ENCODE assay signal across 8 cellular contexts in genomic region chr18:62324917-62325805, GRCh38. TPM values are rescaled to one million over a fixed set of nuclear protein-coding genes. Genes with fewer than 3 reads are reported as not detected.
DNase-seq lines count a peak whose midpoint lies in the region; ATAC-seq and TF ChIP-seq lines count a peak whose summit lies in the region.

TSS of gene TNFRSF11A (plus strand) at chr18:62325310. CDS start at chr18:62325353, 43 bp downstream.

- H3K4me1 ChIP-seq in fibroblast of lung (ENCODE audit: control insufficient read depth, extremely low read depth, insufficient read depth, low read length) = peaks cover 6% of the 10 kb centered on the region
- H3K4me1 ChIP-seq in aorta (ENCODE audit: control insufficient read depth in 1 of 2, insufficient read depth in 2 of 2, low read length in 2 of 2) = no peaks in the 10 kb centered on the region

- TF ChIP-seq CTCF in fibroblast of lung (conservative IDR thresholded peaks at IDR 0.05 in 1 of 2, IDR thresholded peaks at IDR 0.05 in 1 of 2; ENCODE audit: low read depth in 1 of 2, low read length in 2 of 2) (no peak), omental fat pad (IDR thresholded peaks at IDR 0.05) (no peak)

- H4K20me1 ChIP-seq in fibroblast of lung (ENCODE audit: control insufficient read depth, extremely low read depth, insufficient read depth, low read length) = peaks cover 2% of the 10 kb centered on the region

- peak; percentile 80 for DNase-seq in NCI-H748 (lab: John Stamatoyannopoulos, UW; ENCODE audit: unreplicated experiment)
- no peak for DNase-seq in NCI-H748 treated with DMSO at 0.1 percent for 48 hours (lab: John Stamatoyannopoulos, UW)
- DNase-seq in NCI-H460 (ENCODE audit: extremely low read depth, low read depth) = peak; percentile 32
- peak; percentile 69 for DNase-seq in activated T-cell treated with anti-CD3 and anti-CD28 coated beads for 48 hours (ENCODE audit: low read depth)
- no peak for DNase-seq in fibroblast of lung (ENCODE audit: low read depth in 2 of 2)
- DNase-seq in omental fat pad (ENCODE audit: low spot score) = no peak
- peak in 1 of 2 donors; percentile 52 for DNase-seq in aorta

- intact Hi-C loops in aorta (cut with DNase I) = no loop called here

- H3K27ac ChIP-seq in fibroblast of lung (ENCODE audit: insufficient read depth, low read length) (no peak within 1 kb of the TSS), aorta (ENCODE audit: low read depth in 1 of 2, low read length in 2 of 2) (no peak within 1 kb of the TSS)

- no peaks in the 10 kb centered on the region for H3K9me3 ChIP-seq in fibroblast of lung (ENCODE audit: control insufficient read depth, insufficient read depth, low read depth, low read length)
- H3K9me3 ChIP-seq in aorta (ENCODE audit: control insufficient read depth, low read length) = no peaks in the 10 kb centered on the region

- peaks cover 49% of the 10 kb centered on the region for H3K27me3 ChIP-seq in fibroblast of lung (ENCODE audit: control insufficient read depth, insufficient read depth, low read length)
- no peaks in the 10 kb centered on the region for H3K27me3 ChIP-seq in aorta (ENCODE audit: control insufficient read depth in 1 of 2, insufficient read depth in 2 of 2, low read length in 1 of 2)

- peak within 1 kb of the TSS; percentile 86 for H3K4me2 ChIP-seq in fibroblast of lung (ENCODE audit: extremely low read depth, insufficient read depth, low read length)

- H3K4me3 ChIP-seq in fibroblast of lung (replicated peaks in 1 of 4; ENCODE audit: control extremely low read depth in 1 of 4, insufficient read depth in 1 of 4, low read depth in 3 of 4, low read length in 4 of 4) (peak within 1 kb of the TSS; percentile 20 to 53 (median 36)), aorta (ENCODE audit: low read length in 2 of 2) (peak within 1 kb of the TSS; percentile 22 to 55)

- WGBS in aorta, 2 donors = 1 to 2% methylated on average over 56 to 99 of the region's 99 CpGs

- no peaks in the 10 kb centered on the region for H3K79me2 ChIP-seq in fibroblast of lung (ENCODE audit: control insufficient read depth, insufficient read depth, low read length)

- H2AFZ ChIP-seq in fibroblast of lung (ENCODE audit: low read length) = peak within 1 kb of the TSS; percentile 3

- ATAC-seq in HG02938 (IDR thresholded peaks at IDR 0.05; ENCODE audit: unreplicated experiment) (peak; percentile 44), omental fat pad (ENCODE audit: low FRiP score) (peak; percentile 54), aorta (ENCODE audit: low FRiP score) (peak; percentile 66)

- no peaks in the 10 kb centered on the region for H3K36me3 ChIP-seq in fibroblast of lung (ENCODE audit: control insufficient read depth, insufficient read depth, low read length)
- no peaks in the 10 kb centered on the region for H3K36me3 ChIP-seq in aorta (ENCODE audit: control insufficient read depth in 1 of 2, insufficient read depth in 2 of 2, low read length in 1 of 2)

- H3K9ac ChIP-seq in fibroblast of lung (ENCODE audit: insufficient read depth, low read length) = no peak within 1 kb of the TSS

RNA-seq across cellular contexts. Expression of gene TNFRSF11A, which starts in this region (rescaled TPM):
- total RNA-seq in NCI-H460 (2014; rRNA removed; shearing (Covaris generic)) = 0.55 and 0.87 TPM in 2 replicates
- polyA plus RNA-seq in NCI-H460 (2014; cell fraction: nucleus; rRNA removed) = 2.2 TPM in 2 replicates
- 0.26 and 0.66 TPM in 2 replicates for total RNA-seq in fibroblast of lung
- polyA plus RNA-seq in fibroblast of lung = 0.11 and 0.45 TPM in 2 replicates
- polyA plus RNA-seq in fibroblast of lung (2012) = 0.20 and 0.40 TPM in 2 replicates
- polyA minus RNA-seq in fibroblast of lung (ENCODE audit: low replicate concordance) = 2.9 TPM in 1 of 2 replicates, not detected in the other
- total RNA-seq in omental fat pad = 10 to 100 TPM in 1 of 4 donors, 1 to 10 TPM in 3; 2.1 to 22.7 (median 3.8) TPM
- 1 to 10 TPM; 8.2 to 9.1 TPM for total RNA-seq in aorta
- polyA plus RNA-seq in aorta = 1 to 10 TPM in 1 of 2 donors, under 1 TPM in 1; 0.38 to 1.5 TPM

Comparison
In these comparisons a context has a peak if more than half of its experiments do, and no peak if none do; other contexts are left out.
1. DNase-seq: peak in NCI-H748 (single experiment), NCI-H460 (single experiment) and activated T-cell treated with anti-CD3 and anti-CD28 coated beads for 48 hours (single experiment); none in NCI-H748 treated with DMSO at 0.1 percent for 48 hours (single experiment), fibroblast of lung (0 of 2) and omental fat pad (single experiment).
2. Peak in every context shown above with its lines, with median percentiles within 50 percentile points of each other: ATAC-seq.